Comparison of ENCODE assay signal across 13 cellular contexts in genomic region chr7:45157286-45157652, GRCh38. TPM values are rescaled to one million over a fixed set of nuclear protein-coding genes. Genes with fewer than 3 reads are reported as not detected.
A peak's percentile ranks its signal among the peaks of the same experiment; 100 is the strongest.
DNase-seq lines count a peak whose midpoint lies in the region; ATAC-seq and TF ChIP-seq lines count a peak whose summit lies in the region.
"Had no signal": no experiment of that assay in that cellular context is flagged by ENCODE, and none has a peak within 500 bp of the region (broad histone marks: within the 10 kb centered on the region; RNA-seq: fewer than 3 reads in every experiment).

No MANE protein-coding gene starts in this region.

- H3K9me3 ChIP-seq in cardiac muscle cell (ENCODE audit: low read depth) (no peaks in the 10 kb centered on the region), upper lobe of right lung (no peaks in the 10 kb centered on the region)

- H3K4me3 ChIP-seq in cardiac muscle cell, result peak overlapping the region; percentile 15
- H3K4me3 ChIP-seq in upper lobe of right lung, result peak overlapping the region; percentile 52
- H3K4me3 ChIP-seq: PC-9 had no signal

- no peaks in the 10 kb centered on the region for H3K36me3 ChIP-seq in cardiac muscle cell
- H3K36me3 ChIP-seq in upper lobe of right lung, result no peaks in the 10 kb centered on the region

- H3K36me3 Mint-ChIP-seq in endothelial cell (ENCODE audit: low read depth, unreplicated experiment), result peaks cover 10% of the 10 kb centered on the region
- no peaks in the 10 kb centered on the region for H3K36me3 Mint-ChIP-seq in naive thymus-derived CD8-positive, alpha-beta T cell

- H3K27ac ChIP-seq in cardiac muscle cell (no peak overlapping the region), upper lobe of right lung (no peak overlapping the region)
- H3K27ac ChIP-seq: PC-9 had no signal

- POLR2A ChIA-PET in naive thymus-derived CD8-positive, alpha-beta T cell (lab: Charles Lee), result no interaction called here

- intact Hi-C loops in left ventricle myocardium superior (cut with micrococcal nuclease) (no loop called here), upper lobe of right lung (cut with DNase I) (loop anchor here (5.0 kb wide), 1 partner anchor 100 kb away; no protein-coding TSS in a partner anchor)

- DNase-seq in cardiac muscle cell (ENCODE audit: low read depth in 1 of 2, low spot score in 1 of 2) (no peak), left ventricle myocardium superior (no peak), endothelial cell (ENCODE audit: low spot score) (no peak), upper lobe of right lung (no peak), NCI-H1436 (lab: John Stamatoyannopoulos, UW) (no peak), NCI-H1048 (lab: John Stamatoyannopoulos, UW) (no peak)
- DNase-seq in naive thymus-derived CD8-positive, alpha-beta T cell, result peak in 1 of 10 donors; percentile 26
- DNase-seq: activated CD4-positive, CD25-positive, alpha-beta regulatory T cell treated with anti-CD3 and anti-CD28 coated beads, Interleukin-2, amount 50 U/mL, for 72 hours; activated CD8-positive, alpha-beta memory T cell treated with anti-CD3 and anti-CD28 coated beads, Interleukin-2, amount 50 U/mL, for 48 hours; NCI-H510A treated with DMSO at 0.1 percent for 48 hours; PC-9; stimulated activated CD4-positive, alpha-beta T cell treated with anti-CD3 and anti-CD28 coated beads, Interleukin-4, amount 100 ng/mL, for 1 hour had no signal

- no peaks in the 10 kb centered on the region for H3K9me3 Mint-ChIP-seq in endothelial cell (ENCODE audit: unreplicated experiment)
- no peaks in the 10 kb centered on the region for H3K9me3 Mint-ChIP-seq in naive thymus-derived CD8-positive, alpha-beta T cell

- H3K27me3 ChIP-seq in cardiac muscle cell (peaks cover 59% of the 10 kb centered on the region), upper lobe of right lung (no peaks in the 10 kb centered on the region)

- TF ChIP-seq CTCF in cardiac muscle cell (IDR thresholded peaks at IDR 0.05; ENCODE audit: low read depth, low read length) (no peak), endothelial cell (IDR thresholded peaks at IDR 0.05; ENCODE audit: unreplicated experiment) (no peak), upper lobe of right lung (IDR thresholded peaks at IDR 0.05) (no peak)

- ATAC-seq in left ventricle myocardium superior, result no peak
- no peak for ATAC-seq in naive thymus-derived CD8-positive, alpha-beta T cell
- ATAC-seq in upper lobe of right lung, result no peak
- ATAC-seq in GM18873 (IDR thresholded peaks at IDR 0.05; ENCODE audit: low FRiP score, unreplicated experiment), result no peak

- H3K27me3 Mint-ChIP-seq in endothelial cell (ENCODE audit: unreplicated experiment), result peaks cover 17% of the 10 kb centered on the region
- H3K27me3 Mint-ChIP-seq in naive thymus-derived CD8-positive, alpha-beta T cell, result peaks cover 17 to 31% (median 22%) of the 10 kb centered on the region in 5 donors

- peak overlapping the region; percentile 84 for H3K4me3 Mint-ChIP-seq in endothelial cell (ENCODE audit: unreplicated experiment)
- peak overlapping the region in 8 of 10 donors; percentile 1 to 53 (median 43) for H3K4me3 Mint-ChIP-seq in naive thymus-derived CD8-positive, alpha-beta T cell

- peaks cover 12% of the 10 kb centered on the region for H3K4me1 Mint-ChIP-seq in endothelial cell (ENCODE audit: unreplicated experiment)
- peaks cover 8 to 15% (median 11%) of the 10 kb centered on the region in 4 donors for H3K4me1 Mint-ChIP-seq in naive thymus-derived CD8-positive, alpha-beta T cell

- H3K27ac Mint-ChIP-seq in endothelial cell (ENCODE audit: unreplicated experiment), result no peak overlapping the region
- peak overlapping the region in 1 of 10 donors; percentile 5 for H3K27ac Mint-ChIP-seq in naive thymus-derived CD8-positive, alpha-beta T cell

- H3K4me1 ChIP-seq in cardiac muscle cell (ENCODE audit: low read depth), result no peaks in the 10 kb centered on the region
- no peaks in the 10 kb centered on the region for H3K4me1 ChIP-seq in upper lobe of right lung

RNA-seq across cellular contexts. Expression of gene RAMP3, which starts 0.3 kb away (rescaled TPM):
- total RNA-seq in cardiac muscle cell (not detected in 2 replicates), left ventricle myocardium superior (36.0 TPM), endothelial cell (ENCODE audit: unreplicated experiment) (0.62 TPM), upper lobe of right lung (255 TPM)
- polyA plus RNA-seq in cardiac muscle cell, result not detected in 2 replicates
- total RNA-seq in naive thymus-derived CD8-positive, alpha-beta T cell, result not detected
- not detected for polyA plus RNA-seq in naive thymus-derived CD8-positive, alpha-beta T cell
- total RNA-seq: PC-9 had no signal

RNA-seq across cellular contexts. Expression of gene TBRG4, which starts 45.8 kb away (rescaled TPM):
- total RNA-seq in cardiac muscle cell, result 74.3 and 74.4 TPM in 2 replicates
- 67.9 and 74.2 TPM in 2 replicates for polyA plus RNA-seq in cardiac muscle cell
- total RNA-seq in left ventricle myocardium superior, result 83.0 TPM
- total RNA-seq in endothelial cell (ENCODE audit: unreplicated experiment), result 48.1 TPM
- total RNA-seq in naive thymus-derived CD8-positive, alpha-beta T cell, result 100 to 1,000 TPM; 154 to 167 TPM
- 10 to 100 TPM; 51.3 to 95.7 (median 69.0) TPM for polyA plus RNA-seq in naive thymus-derived CD8-positive, alpha-beta T cell
- total RNA-seq in upper lobe of right lung, result 59.4 TPM

Comparison
In these comparisons a context has a peak if more than half of its experiments do, and no peak if none do; other contexts are left out.
1. RNA of gene RAMP3, which starts 0.3 kb away (total RNA-seq): 255 TPM in upper lobe of right lung (single experiment) and 36.0 TPM in left ventricle myocardium superior (single experiment); 0.62 TPM in endothelial cell (single experiment), not detected in cardiac muscle cell and not detected in naive thymus-derived CD8-positive, alpha-beta T cell; every median in the first group is over 10 times any median in the second.